26 cellular contexts compared by ENCODE assay signal in the genomic region with DNA sequence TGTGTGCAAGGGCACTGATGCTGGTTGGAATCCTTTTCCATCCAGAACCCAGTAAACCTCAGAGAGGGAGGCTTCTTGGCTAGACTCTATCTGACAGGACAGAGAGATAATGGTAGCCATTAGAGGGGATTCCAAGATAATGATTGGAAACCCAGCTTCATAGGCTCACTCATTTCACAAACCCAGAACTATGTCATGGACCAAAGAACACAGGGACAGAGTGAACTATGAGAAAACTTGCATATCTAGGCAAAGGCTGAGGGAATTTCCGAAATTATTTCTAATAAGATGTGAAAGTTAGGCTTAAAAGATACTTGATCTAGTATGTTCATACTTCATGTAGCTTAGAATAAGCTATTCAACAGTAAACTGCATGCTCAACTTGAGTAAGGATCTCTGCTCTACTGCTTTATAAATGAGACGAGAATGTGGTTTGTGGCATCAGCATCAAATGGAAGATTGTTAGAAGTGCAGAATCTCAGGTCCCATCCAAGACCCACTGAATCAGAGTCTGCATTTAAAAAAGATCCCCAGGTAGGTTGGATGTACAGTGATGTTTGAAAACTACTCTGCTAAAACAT.
"Had no signal": no experiment of that assay in that cellular context is flagged by ENCODE, and none has a peak within 500 bp of the region (broad histone marks: within the 10 kb centered on the region; RNA-seq: fewer than 3 reads in every experiment).

No MANE protein-coding gene starts in this region.

- H3K36me3 ChIP-seq: neutrophil, ovary, right lobe of liver, sigmoid colon, stomach, thoracic aorta, thyroid gland, tibial nerve, upper lobe of left lung, vagina had no signal

- DNase-seq: nephron progenitor cell; nucleus accumbens; ovary; posterior cingulate gyrus; psoas muscle; right cardiac atrium; right lobe of liver; sigmoid colon; small intestine; stimulated activated CD4-positive, alpha-beta T cell treated with anti-CD3 and anti-CD28 coated beads, Interleukin-15, amount 100 ng/mL, for 24 hours; stimulated activated CD4-positive, alpha-beta T cell treated with anti-CD3 and anti-CD28 coated beads, Interleukin-2, amount 100 ng/mL, for 24 hours; stimulated activated CD4-positive, alpha-beta T cell treated with anti-CD3 and anti-CD28 coated beads, Interleukin-2, amount 100 ng/mL, for 48 hours; stimulated activated CD4-positive, alpha-beta T cell treated with anti-CD3 and anti-CD28 coated beads, Interleukin-4, amount 100 ng/mL, for 24 hours; stimulated activated naive B cell treated with anti-CD40 and anti-IgM and Interleukin-4, amounts not matched to agents 10 μg/mL and 1 μg/mL and 100 μg/mL, for 72 hours; stimulated activated naive CD4-positive, alpha-beta T cell treated with Interleukin-2 at 50 U/mL for 16 hours; stomach; thyroid gland; trophoblast cell; upper lobe of left lung had no signal

- FAIRE-seq: small intestine, urothelium cell line had no signal

- H3K27me3 ChIP-seq: neutrophil, ovary, right lobe of liver, sigmoid colon, stomach, thyroid gland, tibial nerve, upper lobe of left lung, vagina had no signal

- H3K4me3 ChIP-seq: ovary, psoas muscle, right lobe of liver, sigmoid colon, stomach, thoracic aorta, thyroid gland, tibial nerve, upper lobe of left lung, vagina had no signal

- ATAC-seq: natural killer cell treated with Interleukin-12 subunit alpha and Interleukin-12 subunit beta and Interleukin-15 and Interleukin-18, amount 100 ng/mL, for 72 hours; psoas muscle; right cardiac atrium; right lobe of liver; stimulated activated effector memory CD8-positive, alpha-beta T cell treated with anti-CD3 and anti-CD28 coated beads, Interleukin-12 subunit alpha, Interleukin-12 subunit beta, amount 100 ng/mL, for 72 hours; stimulated activated naive B cell treated with anti-CD40 and anti-IgM and Interleukin-4, amounts not matched to agents 10 μg/mL and 1 μg/mL and 100 μg/mL, for 72 hours had no signal
